In the genomic region with DNA sequence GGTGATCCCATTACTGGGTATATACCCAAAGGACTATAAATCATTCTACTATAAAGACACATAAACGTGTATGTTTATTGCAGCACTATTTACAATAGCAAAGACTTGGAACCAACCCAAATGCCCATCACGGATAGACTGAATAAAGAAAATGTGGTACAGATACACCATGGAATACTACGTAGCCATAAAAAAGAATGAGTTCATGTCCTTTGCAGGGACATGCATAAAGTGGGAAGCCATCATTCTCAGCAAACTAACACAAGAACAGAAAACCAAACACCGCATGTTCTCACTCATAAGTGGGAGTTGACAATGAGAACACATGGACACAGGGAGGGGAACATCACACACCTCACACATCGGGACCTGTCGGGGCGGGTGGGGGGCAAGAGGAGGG, we compare ENCODE assay signal across 1 cellular context.
TF ChIP-seq lines count a peak whose summit lies in the region.

No MANE protein-coding gene starts in this region.

TF ChIP-seq in HEK293T, 16 proteins besides CTCF, POLR2A, EP300 and RAD21:
- TF ChIP-seq, protein P1, sequence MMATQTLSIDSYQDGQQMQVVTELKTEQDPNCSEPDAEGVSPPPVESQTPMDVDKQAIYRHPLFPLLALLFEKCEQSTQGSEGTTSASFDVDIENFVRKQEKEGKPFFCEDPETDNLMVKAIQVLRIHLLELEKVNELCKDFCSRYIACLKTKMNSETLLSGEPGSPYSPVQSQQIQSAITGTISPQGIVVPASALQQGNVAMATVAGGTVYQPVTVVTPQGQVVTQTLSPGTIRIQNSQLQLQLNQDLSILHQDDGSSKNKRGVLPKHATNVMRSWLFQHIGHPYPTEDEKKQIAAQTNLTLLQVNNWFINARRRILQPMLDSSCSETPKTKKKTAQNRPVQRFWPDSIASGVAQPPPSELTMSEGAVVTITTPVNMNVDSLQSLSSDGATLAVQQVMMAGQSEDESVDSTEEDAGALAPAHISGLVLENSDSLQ (IDR thresholded peaks at IDR 0.05): peak; percentile 26; the same call in 1 of the 2 replicates
